Comparison of ENCODE assay signal across 8 cellular contexts in the genomic region with DNA sequence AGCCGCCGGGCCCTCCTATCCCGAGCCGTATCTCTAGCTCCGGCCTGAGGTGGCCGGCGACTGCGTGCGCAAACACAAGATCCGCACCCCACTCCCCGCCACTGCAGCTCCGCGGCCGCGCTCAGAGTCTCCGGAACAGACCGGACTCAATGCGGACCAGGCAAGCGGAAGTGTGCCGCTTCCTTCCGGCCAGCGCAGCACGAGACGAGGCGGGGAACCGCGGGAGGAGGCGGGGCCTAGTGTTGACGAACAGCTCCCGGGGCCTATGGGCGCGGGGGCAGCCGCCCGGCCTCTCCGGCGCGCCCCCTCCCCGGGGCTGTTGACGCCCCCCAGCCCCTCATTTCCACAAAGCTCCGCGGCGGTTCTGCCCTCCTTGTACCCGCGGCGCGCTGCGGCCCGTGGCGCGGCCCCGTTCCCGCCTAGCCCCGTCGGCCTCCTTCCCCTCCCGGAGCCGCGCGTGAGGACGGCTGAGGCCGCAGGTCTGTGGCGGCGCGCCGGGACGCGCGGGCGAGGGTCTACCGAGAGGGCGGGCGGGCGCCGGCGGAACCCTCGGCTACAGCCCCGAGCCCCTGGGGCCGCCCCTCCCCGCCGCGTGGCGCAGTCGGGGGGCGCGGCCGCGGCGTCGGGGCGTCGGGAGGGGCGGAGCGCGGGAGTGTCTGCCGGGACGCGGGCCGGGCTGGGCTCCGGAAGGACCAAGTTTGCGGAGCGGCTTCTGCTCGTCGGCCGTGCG. TPM values are rescaled to one million over a fixed set of nuclear protein-coding genes. Genes with fewer than 3 reads are reported as not detected.
DNase-seq lines count a peak whose midpoint lies in the region; ATAC-seq and TF ChIP-seq lines count a peak whose summit lies in the region.

A gene with protein sequence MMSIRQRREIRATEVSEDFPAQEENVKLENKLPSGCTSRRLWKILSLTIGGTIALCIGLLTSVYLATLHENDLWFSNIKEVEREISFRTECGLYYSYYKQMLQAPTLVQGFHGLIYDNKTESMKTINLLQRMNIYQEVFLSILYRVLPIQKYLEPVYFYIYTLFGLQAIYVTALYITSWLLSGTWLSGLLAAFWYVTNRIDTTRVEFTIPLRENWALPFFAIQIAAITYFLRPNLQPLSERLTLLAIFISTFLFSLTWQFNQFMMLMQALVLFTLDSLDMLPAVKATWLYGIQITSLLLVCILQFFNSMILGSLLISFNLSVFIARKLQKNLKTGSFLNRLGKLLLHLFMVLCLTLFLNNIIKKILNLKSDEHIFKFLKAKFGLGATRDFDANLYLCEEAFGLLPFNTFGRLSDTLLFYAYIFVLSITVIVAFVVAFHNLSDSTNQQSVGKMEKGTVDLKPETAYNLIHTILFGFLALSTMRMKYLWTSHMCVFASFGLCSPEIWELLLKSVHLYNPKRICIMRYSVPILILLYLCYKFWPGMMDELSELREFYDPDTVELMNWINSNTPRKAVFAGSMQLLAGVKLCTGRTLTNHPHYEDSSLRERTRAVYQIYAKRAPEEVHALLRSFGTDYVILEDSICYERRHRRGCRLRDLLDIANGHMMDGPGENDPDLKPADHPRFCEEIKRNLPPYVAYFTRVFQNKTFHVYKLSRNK (plus strand): TSS at position 340 of the 730 bp plus-strand sequence. CDS start 2,484 bp downstream, outside the sequence.

- H3K9me3 ChIP-seq in PC-3 (ENCODE audit: low read length): no peaks in the 10 kb centered on the region
- no peaks in the 10 kb centered on the region for H3K9me3 ChIP-seq in esophagus (ENCODE audit: control insufficient read depth in 2 of 2, insufficient read depth in 1 of 2, low read depth in 1 of 2, low read length in 1 of 2)
- H3K9me3 ChIP-seq in mucosa of rectum (ENCODE audit: control insufficient read depth in 2 of 2, low read length in 2 of 2): no peaks in the 10 kb centered on the region

- 0 to 1% methylated on average over 39 to 104 of the region's 104 CpGs for WGBS in esophagus, 2 donors

- CTCF ChIA-PET in PC-3 (lab: Charles Lee): no interaction called here

- peaks cover 19% of the 10 kb centered on the region for H3K79me2 ChIP-seq in PC-3 (ENCODE audit: low read length)

- peaks cover 4 to 11% (median 9%) of the 10 kb centered on the region in 3 donors for H3K4me1 Mint-ChIP-seq in IgD-negative memory B cell
- H3K4me1 Mint-ChIP-seq in activated T-cell treated with anti-CD3 and anti-CD28 coated beads, Interleukin-2, amount 50 U/mL, for 24 hours (ENCODE audit: low read depth): peaks cover 29% of the 10 kb centered on the region

- H2AFZ ChIP-seq in PC-3 (ENCODE audit: low read length): peak within 1 kb of the TSS; percentile 84

- POLR2A ChIA-PET in PC-3 (lab: Charles Lee; ENCODE audit: unreplicated experiment): interaction anchor here (0.6 kb wide), 1 partner anchor 110 kb away, joined by 5 read pairs; no protein-coding TSS in a partner anchor

- no peak for TF ChIP-seq CTCF in PC-3 (conservative IDR thresholded peaks at IDR 0.05; ENCODE audit: low read depth, low read length)

- ATAC-seq in GM21576 (IDR thresholded peaks at IDR 0.05; ENCODE audit: unreplicated experiment) (peak; percentile 94), PC-3 (peak; percentile 92)

- H3K9me3 Mint-ChIP-seq in IgD-negative memory B cell: no peaks in the 10 kb centered on the region
- H3K9me3 Mint-ChIP-seq in activated T-cell treated with anti-CD3 and anti-CD28 coated beads, Interleukin-2, amount 50 U/mL, for 24 hours: no peaks in the 10 kb centered on the region

- H3K27me3 Mint-ChIP-seq in IgD-negative memory B cell: no peaks in the 10 kb centered on the region
- no peaks in the 10 kb centered on the region for H3K27me3 Mint-ChIP-seq in activated T-cell treated with anti-CD3 and anti-CD28 coated beads, Interleukin-2, amount 50 U/mL, for 24 hours

- H3K36me3 Mint-ChIP-seq in IgD-negative memory B cell: peaks cover 7% of the 10 kb centered on the region
- peaks cover 41% of the 10 kb centered on the region for H3K36me3 Mint-ChIP-seq in activated T-cell treated with anti-CD3 and anti-CD28 coated beads, Interleukin-2, amount 50 U/mL, for 24 hours (ENCODE audit: low read depth)

- H3F3A ChIP-seq in PC-3 (ENCODE audit: low read length, unreplicated experiment): no peaks in the 10 kb centered on the region

- H3K4me1 ChIP-seq in PC-3 (ENCODE audit: insufficient read depth, low read length) (peaks cover 18% of the 10 kb centered on the region), esophagus (ENCODE audit: control insufficient read depth in 2 of 2, insufficient read depth in 2 of 2, low read length in 1 of 2) (no peaks in the 10 kb centered on the region), mucosa of rectum (ENCODE audit: control insufficient read depth in 2 of 2, insufficient read depth in 2 of 2, low read length in 2 of 2) (peaks cover 6% of the 10 kb centered on the region in 2 donors)

- H3K9ac ChIP-seq in PC-3 (ENCODE audit: low read length) (peak within 1 kb of the TSS; percentile 97), mucosa of rectum (ENCODE audit: low read depth in 1 of 2, low read length in 2 of 2) (peak within 1 kb of the TSS; percentile 89 to 97)

- peak within 1 kb of the TSS; percentile 89 to 96 (median 93) for H3K4me3 Mint-ChIP-seq in IgD-negative memory B cell
- peak within 1 kb of the TSS; percentile 88 for H3K4me3 Mint-ChIP-seq in activated T-cell treated with anti-CD3 and anti-CD28 coated beads, Interleukin-2, amount 50 U/mL, for 24 hours

- H3K9me2 ChIP-seq in PC-3 (replicated peaks; ENCODE audit: low read length): no peaks in the 10 kb centered on the region

- H3K27ac ChIP-seq in PC-3 (ENCODE audit: low read length) (peak within 1 kb of the TSS; percentile 70), esophagus (ENCODE audit: low read depth in 2 of 2, low read length in 1 of 2) (peak within 1 kb of the TSS; percentile 98), mucosa of rectum (ENCODE audit: low read depth in 2 of 2, low read length in 2 of 2) (peak within 1 kb of the TSS; percentile 95 to 96)

- H3K4me2 ChIP-seq in PC-3 (ENCODE audit: low read length): peak within 1 kb of the TSS; percentile 96

- intact Hi-C loops in PC-3 (cut with micrococcal nuclease): loop anchor here (5.0 kb wide), 1 partner anchor 58 kb away; the partner anchor contains the start of gene ZNF507

- peak within 1 kb of the TSS; percentile 62 to 93 (median 89) for H3K27ac Mint-ChIP-seq in IgD-negative memory B cell
- peak within 1 kb of the TSS; percentile 94 for H3K27ac Mint-ChIP-seq in activated T-cell treated with anti-CD3 and anti-CD28 coated beads, Interleukin-2, amount 50 U/mL, for 24 hours

- DNase-seq in DMS53 (lab: John Stamatoyannopoulos, UW): peak; percentile 95
- DNase-seq in PC-3: peak; percentile 83
- DNase-seq in activated T-cell treated with anti-CD3 and anti-CD28 coated beads, Interleukin-2, amount 50 U/mL, for 24 hours: peak; percentile 97
- peak; percentile 78 to 84 for DNase-seq in stimulated activated CD8-positive, alpha-beta memory T cell treated with anti-CD3 and anti-CD28 coated beads, Interleukin-4, amount 100 ng/mL, for 4 hours (ENCODE audit: low read depth in 2 of 2, low spot score in 1 of 2)

- BruUV-seq in PC-3 (replicated peaks; lab: Mats Ljungman, UMichigan): no TSS peak

- H3K36me3 ChIP-seq in PC-3 (ENCODE audit: low read depth, low read length) (no peaks in the 10 kb centered on the region), esophagus (ENCODE audit: control insufficient read depth in 2 of 2, insufficient read depth in 2 of 2, low read length in 1 of 2) (no peaks in the 10 kb centered on the region), mucosa of rectum (ENCODE audit: control insufficient read depth in 2 of 2, insufficient read depth in 2 of 2, low read length in 2 of 2) (peaks cover 2 to 9% of the 10 kb centered on the region in 2 donors)

- peak within 1 kb of the TSS; percentile 87 for H3K4me3 ChIP-seq in PC-3 (ENCODE audit: low read length)
- peak within 1 kb of the TSS; percentile 87 to 96 for H3K4me3 ChIP-seq in esophagus (ENCODE audit: low read depth in 1 of 2, low read length in 2 of 2)
- peak within 1 kb of the TSS; percentile 86 for H3K4me3 ChIP-seq in mucosa of rectum (ENCODE audit: low read length in 2 of 2)

- no peaks in the 10 kb centered on the region for H4K20me1 ChIP-seq in PC-3 (ENCODE audit: low read length)

- no peaks in the 10 kb centered on the region for H3K27me3 ChIP-seq in PC-3 (ENCODE audit: low read length)
- no peaks in the 10 kb centered on the region for H3K27me3 ChIP-seq in esophagus (ENCODE audit: control insufficient read depth in 1 of 2, insufficient read depth in 2 of 2, low read length in 2 of 2)
- no peaks in the 10 kb centered on the region for H3K27me3 ChIP-seq in mucosa of rectum (ENCODE audit: control insufficient read depth in 2 of 2, insufficient read depth in 2 of 2, low read length in 2 of 2)

RNA-seq across cellular contexts. Expression of the gene that starts here (rescaled TPM):
- polyA plus RNA-seq in IgD-negative memory B cell (2.1 TPM), esophagus (1 to 10 TPM; 2.9 to 3.1 TPM)
- total RNA-seq in PC-3 (2014; rRNA removed): 4.0 and 4.4 TPM in 2 replicates

Comparison
In these comparisons a context has a peak if more than half of its experiments do, and no peak if none do; other contexts are left out.
1. Peak in every context shown above with its lines: DNase-seq, ATAC-seq, H3K4me3 ChIP-seq and H3K27ac ChIP-seq.